Comparison of ENCODE assay signal across 28 cellular contexts in genomic region chr17:30816165-30816564, GRCh38.
"Had no signal": no experiment of that assay in that cellular context is flagged by ENCODE, and none has a peak within 500 bp of the region (broad histone marks: within the 10 kb centered on the region; RNA-seq: fewer than 3 reads in every experiment).

No MANE protein-coding gene starts in this region.

- ATAC-seq: body of pancreas; gastrocnemius medialis; left lung; lower lobe of right lung; right lobe of liver; stimulated activated naive CD8-positive, alpha-beta T cell treated with anti-CD3 and anti-CD28 coated beads, Interleukin-15, amount 100 ng/mL, for 72 hours; T-helper 17 cell had no signal

- H3K27ac Mint-ChIP-seq: activated CD4-positive, alpha-beta memory T cell treated with anti-CD3 and anti-CD28 coated beads, Interleukin-2, amount 10 ng/mL, durations not matched to agents 7 days and 5 days; activated CD4-positive, alpha-beta T cell treated with anti-CD3 and anti-CD28 coated beads, Interleukin-2, amount 10 ng/mL, durations not matched to agents 24 days and 14 days; nephron; type B pancreatic cell had no signal

- H3K9me3 Mint-ChIP-seq: activated CD4-positive, alpha-beta memory T cell treated with anti-CD3 and anti-CD28 coated beads, Interleukin-2, amount 10 ng/mL, durations not matched to agents 7 days and 5 days; activated CD4-positive, alpha-beta T cell treated with anti-CD3 and anti-CD28 coated beads, Interleukin-2, amount 10 ng/mL, durations not matched to agents 24 days and 14 days; nephron; stimulated activated naive CD8-positive, alpha-beta T cell treated with anti-CD3 and anti-CD28 coated beads, Interleukin-15, amount 100 ng/mL, for 72 hours; type B pancreatic cell had no signal

- H3K27me3 ChIP-seq: body of pancreas, colonic mucosa, dorsolateral prefrontal cortex, gastrocnemius medialis, left lung, right lobe of liver, uterus had no signal

- H3K4me3 Mint-ChIP-seq: activated CD4-positive, alpha-beta memory T cell treated with anti-CD3 and anti-CD28 coated beads, Interleukin-2, amount 10 ng/mL, durations not matched to agents 7 days and 5 days; activated CD4-positive, alpha-beta T cell treated with anti-CD3 and anti-CD28 coated beads, Interleukin-2, amount 10 ng/mL, durations not matched to agents 24 days and 14 days; activated naive CD4-positive, alpha-beta T cell treated with anti-CD3 and anti-CD28 coated beads, Interleukin-2, amount 10 ng/mL, durations not matched to agents 7 days and 5 days; nephron; stimulated activated naive CD8-positive, alpha-beta T cell treated with anti-CD3 and anti-CD28 coated beads, Interleukin-15, amount 100 ng/mL, for 72 hours; T-helper 17 cell; type B pancreatic cell had no signal

- DNase-seq: activated CD4-positive, alpha-beta memory T cell treated with anti-CD3 and anti-CD28 coated beads, Interleukin-2, amount 10 ng/mL, durations not matched to agents 7 days and 5 days; activated CD4-positive, alpha-beta T cell treated with anti-CD3 and anti-CD28 coated beads, Interleukin-2, amount 10 ng/mL, durations not matched to agents 24 days and 14 days; activated CD4-positive, CD25-positive, alpha-beta regulatory T cell treated with anti-CD3 and anti-CD28 coated beads, Interleukin-2, amount 50 U/mL, for 72 hours; activated CD8-positive, alpha-beta memory T cell treated with anti-CD3 and anti-CD28 coated beads, Interleukin-2, amount 50 U/mL, for 48 hours; activated effector memory CD4-positive, alpha-beta T cell treated with Interleukin-2 at 50 U/mL for 16 hours; activated naive CD4-positive, alpha-beta T cell treated with anti-CD3 and anti-CD28 coated beads, Interleukin-2, amount 10 ng/mL, durations not matched to agents 7 days and 5 days; aorta; body of pancreas; cerebellar nuclear complex; colonic mucosa; dorsolateral prefrontal cortex; effector memory CD4-positive, alpha-beta T cell; gastrocnemius medialis; glutamatergic neuron; left lung; lower lobe of right lung; mesenchymal stem cell; right lobe of liver; stimulated activated CD4-positive, alpha-beta T cell treated with anti-CD3 and anti-CD28 coated beads, Interleukin-2, amount 100 ng/mL, for 48 hours; stimulated activated naive CD8-positive, alpha-beta T cell treated with anti-CD3 and anti-CD28 coated beads, Interleukin-15, amount 100 ng/mL, for 72 hours; substantia nigra; SW 1271; T-helper 17 cell; T1000; uterus; WERI-Rb-1 had no signal

- H3K4me1 Mint-ChIP-seq: nephron had no signal

- H3K4me1 ChIP-seq: body of pancreas, colonic mucosa, right lobe of liver had no signal

- H3K27me3 Mint-ChIP-seq: activated CD4-positive, alpha-beta memory T cell treated with anti-CD3 and anti-CD28 coated beads, Interleukin-2, amount 10 ng/mL, durations not matched to agents 7 days and 5 days; activated CD4-positive, alpha-beta T cell treated with anti-CD3 and anti-CD28 coated beads, Interleukin-2, amount 10 ng/mL, durations not matched to agents 24 days and 14 days; activated naive CD4-positive, alpha-beta T cell treated with anti-CD3 and anti-CD28 coated beads, Interleukin-2, amount 10 ng/mL, durations not matched to agents 7 days and 5 days; stimulated activated naive CD8-positive, alpha-beta T cell treated with anti-CD3 and anti-CD28 coated beads, Interleukin-15, amount 100 ng/mL, for 72 hours; T-helper 17 cell; type B pancreatic cell had no signal

- H3K9me3 ChIP-seq: body of pancreas, colonic mucosa, gastrocnemius medialis, left lung, lower lobe of right lung, right lobe of liver, uterus had no signal

- H3K27ac ChIP-seq: body of pancreas, colonic mucosa, dorsolateral prefrontal cortex, gastrocnemius medialis, lower lobe of right lung, right lobe of liver, uterus, WERI-Rb-1 had no signal

- H3K4me3 ChIP-seq: body of pancreas, colonic mucosa, dorsolateral prefrontal cortex, gastrocnemius medialis, left lung, lower lobe of right lung, right lobe of liver, uterus had no signal
